8 cellular contexts compared by ENCODE assay signal in the genomic region with DNA sequence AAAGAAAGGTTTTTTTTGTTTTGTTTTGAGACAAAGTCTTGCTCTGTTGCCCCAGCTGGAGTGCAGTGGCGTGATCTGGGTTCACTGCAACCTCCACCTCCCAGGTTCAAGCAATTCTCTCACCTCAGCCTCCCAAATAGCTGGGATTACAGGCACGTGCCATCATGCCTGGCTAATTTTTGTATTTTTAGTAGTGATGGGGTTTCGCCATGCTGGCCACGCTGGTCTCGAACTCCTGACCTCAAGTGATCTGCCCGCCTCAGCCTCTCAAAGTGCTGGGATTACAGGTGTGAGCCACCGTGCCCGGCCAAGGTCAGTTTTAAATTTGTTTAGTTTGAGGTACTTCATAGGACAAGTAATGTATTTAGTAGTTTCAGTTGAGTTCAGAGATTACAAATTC. TPM values are rescaled to one million over a fixed set of nuclear protein-coding genes. Genes with fewer than 3 reads are reported as not detected.
DNase-seq lines count a peak whose midpoint lies in the region; ATAC-seq and TF ChIP-seq lines count a peak whose summit lies in the region.
"Not testable (repeated sequence)": the region's sequence is repeated elsewhere in the genome, so short reads cannot be mapped to it uniquely, and the experiment has no call there.

No MANE protein-coding gene starts in this region.

- H3K27ac ChIP-seq in GM23248 (peak overlapping the region; percentile 81), heart right ventricle (peak overlapping the region in 6 of 10 donors; percentile 18 to 71 (median 45)), smooth muscle cell (ENCODE audit: low read depth) (peak overlapping the region; percentile 80), upper lobe of left lung (peak overlapping the region in 3 of 4 donors; percentile 12 to 68 (median 54))
- H3K27ac ChIP-seq in naive thymus-derived CD4-positive, alpha-beta T cell (ENCODE audit: low read depth, low read length) = not testable (repeated sequence)

- H3K9ac ChIP-seq in GM23248; smooth muscle cell (ENCODE audit: low read depth): not testable (repeated sequence)

- H2AFZ ChIP-seq in GM23248; smooth muscle cell (ENCODE audit: low read depth): not testable (repeated sequence)

- not testable (repeated sequence) for H3K4me3 ChIP-seq in GM23248; heart right ventricle; naive thymus-derived CD4-positive, alpha-beta T cell (ENCODE audit: low read length); smooth muscle cell; upper lobe of left lung

- not testable (repeated sequence) for H3K36me3 Mint-ChIP-seq in T-helper 17 cell (ENCODE audit: low read depth); chondrocyte (ENCODE audit: low read depth)
- peaks cover 35% of the 10 kb centered on the region for H3K36me3 Mint-ChIP-seq in activated T-helper 1 cell treated with anti-CD3 and anti-CD28 coated beads, Interleukin-12 subunit alpha, Interleukin-12 subunit beta, Interleukin-2, Interleukin-4 antibody, amounts not matched to agents 30 ng/mL and 10 ng/mL and 1 ng/mL, durations not matched to agents 14 hours and 24 hours and 36 hours (ENCODE audit: low read depth)
- H3K36me3 Mint-ChIP-seq in naive thymus-derived CD4-positive, alpha-beta T cell = peaks cover 5 to 23% (median 19%) of the 10 kb centered on the region in 5 donors

- WGBS in GM23248 (ENCODE audit: low coverage in 1 of 2, low lambda C conversion rate in 2 of 2, missing lambda C conversion rate in 2 of 2), 2 experiments = 88 to 89% methylated on average over 8 of the region's 8 CpGs
- 87 to 88% methylated on average over 8 of the region's 8 CpGs for WGBS in heart right ventricle, 2 donors
- 90% methylated on average over 8 of the region's 8 CpGs for WGBS in smooth muscle cell (ENCODE audit: low lambda C conversion rate)
- WGBS in upper lobe of left lung, 2 donors = 76 to 88% methylated on average over 8 of the region's 8 CpGs

- H3F3A ChIP-seq in GM23248 (ENCODE audit: insufficient read depth) = peaks cover 71% of the 10 kb centered on the region
- H3F3A ChIP-seq in smooth muscle cell (ENCODE audit: low read depth) = peaks cover 32% of the 10 kb centered on the region

- not testable (repeated sequence) for H3K4me2 ChIP-seq in GM23248 (ENCODE audit: unreplicated experiment); smooth muscle cell

- not testable (repeated sequence) for H3K79me2 ChIP-seq in GM23248 (ENCODE audit: insufficient read depth); smooth muscle cell (ENCODE audit: low read depth)

- H3K36me3 ChIP-seq in GM23248 (ENCODE audit: low read depth); naive thymus-derived CD4-positive, alpha-beta T cell (ENCODE audit: control insufficient read depth in 2 of 3, insufficient read depth in 3 of 3, low read length in 3 of 3); smooth muscle cell (ENCODE audit: low read depth); upper lobe of left lung: not testable (repeated sequence)
- peaks cover 0 to 58% (median 0%) of the 10 kb centered on the region in 9 donors for H3K36me3 ChIP-seq in heart right ventricle

- H3K4me1 Mint-ChIP-seq in T-helper 17 cell (peaks cover 58% of the 10 kb centered on the region), chondrocyte (ENCODE audit: low read depth) (peaks cover 90% of the 10 kb centered on the region)
- H3K4me1 Mint-ChIP-seq in activated T-helper 1 cell treated with anti-CD3 and anti-CD28 coated beads, Interleukin-12 subunit alpha, Interleukin-12 subunit beta, Interleukin-2, Interleukin-4 antibody, amounts not matched to agents 30 ng/mL and 10 ng/mL and 1 ng/mL, durations not matched to agents 14 hours and 24 hours and 36 hours (ENCODE audit: low read depth) = peaks cover 86% of the 10 kb centered on the region
- peaks cover 62 to 96% (median 91%) of the 10 kb centered on the region in 7 donors for H3K4me1 Mint-ChIP-seq in naive thymus-derived CD4-positive, alpha-beta T cell

- not testable (repeated sequence) for TF ChIP-seq CTCF in chondrocyte (IDR thresholded peaks at IDR 0.05); heart right ventricle (IDR thresholded peaks at IDR 0.05); smooth muscle cell (IDR thresholded peaks at IDR 0.05; ENCODE audit: borderline replicate concordance, insufficient read depth, poor library complexity, severe bottlenecking); upper lobe of left lung (IDR thresholded peaks at IDR 0.05)

- not testable (repeated sequence) for TF ChIP-seq POLR2A in upper lobe of left lung (IDR thresholded peaks at IDR 0.05)

- H3K27me3 ChIP-seq in GM23248 (replicated peaks; ENCODE audit: insufficient read depth); heart right ventricle; naive thymus-derived CD4-positive, alpha-beta T cell (ENCODE audit: control insufficient read depth in 2 of 2, insufficient read depth in 2 of 2, low read length in 2 of 2); smooth muscle cell (ENCODE audit: low read depth); upper lobe of left lung: not testable (repeated sequence)

- peak overlapping the region; percentile 76 for H3K27ac Mint-ChIP-seq in T-helper 17 cell
- peak overlapping the region; percentile 45 for H3K27ac Mint-ChIP-seq in activated T-helper 1 cell treated with anti-CD3 and anti-CD28 coated beads, Interleukin-12 subunit alpha, Interleukin-12 subunit beta, Interleukin-2, Interleukin-4 antibody, amounts not matched to agents 30 ng/mL and 10 ng/mL and 1 ng/mL, durations not matched to agents 14 hours and 24 hours and 36 hours
- peak overlapping the region; percentile 45 for H3K27ac Mint-ChIP-seq in chondrocyte (ENCODE audit: unreplicated experiment)
- H3K27ac Mint-ChIP-seq in naive thymus-derived CD4-positive, alpha-beta T cell = peak overlapping the region; percentile 52 to 84 (median 58)

- not testable (repeated sequence) for H3K27me3 Mint-ChIP-seq in T-helper 17 cell; activated T-helper 1 cell treated with anti-CD3 and anti-CD28 coated beads, Interleukin-12 subunit alpha, Interleukin-12 subunit beta, Interleukin-2, Interleukin-4 antibody, amounts not matched to agents 30 ng/mL and 10 ng/mL and 1 ng/mL, durations not matched to agents 14 hours and 24 hours and 36 hours (ENCODE audit: insufficient read depth); chondrocyte (ENCODE audit: low read depth); naive thymus-derived CD4-positive, alpha-beta T cell

- not testable (repeated sequence) for H3K9me3 Mint-ChIP-seq in activated T-helper 1 cell treated with anti-CD3 and anti-CD28 coated beads, Interleukin-12 subunit alpha, Interleukin-12 subunit beta, Interleukin-2, Interleukin-4 antibody, amounts not matched to agents 30 ng/mL and 10 ng/mL and 1 ng/mL, durations not matched to agents 14 hours and 24 hours and 36 hours; chondrocyte (ENCODE audit: low read depth); naive thymus-derived CD4-positive, alpha-beta T cell

- H4K20me1 ChIP-seq in GM23248 (ENCODE audit: insufficient read depth) = peaks cover 37% of the 10 kb centered on the region; the same call in 1 of the 2 replicates
- H4K20me1 ChIP-seq in smooth muscle cell (ENCODE audit: low read depth) = not testable (repeated sequence)

- in situ Hi-C loops in GM23248 (cut with MboI) = not testable (repeated sequence)

- H3K9me2 ChIP-seq in GM23248 (ENCODE audit: insufficient read depth) = not testable (repeated sequence)

- not testable (repeated sequence) for TF ChIP-seq EP300 in upper lobe of left lung (IDR thresholded peaks at IDR 0.05)

- not testable (repeated sequence) for ATAC-seq in T-helper 17 cell; heart right ventricle; naive thymus-derived CD4-positive, alpha-beta T cell; upper lobe of left lung (ENCODE audit: low FRiP score in 2 of 2)

- POLR2A ChIA-PET in naive thymus-derived CD4-positive, alpha-beta T cell (lab: Charles Lee) = interaction anchor here (0.6 to 15.5 kb wide), 4 partner anchors 9 to 46 kb away, joined by 3 to 639 read pairs (median 4); no protein-coding TSS in a partner anchor

- H3K4me3 Mint-ChIP-seq in T-helper 17 cell (peak overlapping the region; percentile 31), chondrocyte (ENCODE audit: unreplicated experiment) (peak overlapping the region; percentile 6)
- H3K4me3 Mint-ChIP-seq in activated T-helper 1 cell treated with anti-CD3 and anti-CD28 coated beads, Interleukin-12 subunit alpha, Interleukin-12 subunit beta, Interleukin-2, Interleukin-4 antibody, amounts not matched to agents 30 ng/mL and 10 ng/mL and 1 ng/mL, durations not matched to agents 14 hours and 24 hours and 36 hours = not testable (repeated sequence)
- peak overlapping the region in 9 of 10 donors; percentile 19 to 96 (median 61) for H3K4me3 Mint-ChIP-seq in naive thymus-derived CD4-positive, alpha-beta T cell

- peaks cover 77% of the 10 kb centered on the region for H3K4me1 ChIP-seq in GM23248 (ENCODE audit: insufficient read depth)
- peaks cover 26 to 99% (median 97%) of the 10 kb centered on the region in 9 donors for H3K4me1 ChIP-seq in heart right ventricle
- peaks cover 62 to 78% of the 10 kb centered on the region in 2 donors for H3K4me1 ChIP-seq in naive thymus-derived CD4-positive, alpha-beta T cell (ENCODE audit: control insufficient read depth in 2 of 2, insufficient read depth in 2 of 2, low read length in 2 of 2)
- H3K4me1 ChIP-seq in smooth muscle cell (ENCODE audit: low read depth) = peaks cover 20% of the 10 kb centered on the region
- H3K4me1 ChIP-seq in upper lobe of left lung = peaks cover 76 to 100% (median 89%) of the 10 kb centered on the region in 4 donors

- CTCF ChIA-PET in naive thymus-derived CD4-positive, alpha-beta T cell (lab: Charles Lee) = interaction anchor here (1.6 kb wide), 1 partner anchor 11 kb away, joined by 5 read pairs; no protein-coding TSS in a partner anchor

- not testable (repeated sequence) for H3K9me3 ChIP-seq in GM23248 (ENCODE audit: low read depth); T-helper 17 cell (ENCODE audit: control insufficient read depth, low read length, poor library complexity, severe bottlenecking); heart right ventricle; naive thymus-derived CD4-positive, alpha-beta T cell (ENCODE audit: control insufficient read depth in 2 of 3, low read length in 3 of 3); smooth muscle cell (replicated peaks; ENCODE audit: low read depth); upper lobe of left lung

- intact Hi-C loops in activated T-helper 1 cell treated with anti-CD3 and anti-CD28 coated beads, Interleukin-12 subunit alpha, Interleukin-12 subunit beta, Interleukin-2, Interleukin-4 antibody, amounts not matched to agents 30 ng/mL and 10 ng/mL and 1 ng/mL, durations not matched to agents 14 hours and 24 hours and 36 hours (cut with micrococcal nuclease); heart right ventricle (cut with DNase I); naive thymus-derived CD4-positive, alpha-beta T cell (cut with micrococcal nuclease): not testable (repeated sequence)

- not testable (repeated sequence) for DNase-seq in GM23248; T-helper 17 cell; activated T-helper 1 cell treated with anti-CD3 and anti-CD28 coated beads, Interleukin-12 subunit alpha, Interleukin-12 subunit beta, Interleukin-2, Interleukin-4 antibody, amounts not matched to agents 30 ng/mL and 10 ng/mL and 1 ng/mL, durations not matched to agents 14 hours and 24 hours and 36 hours (ENCODE audit: low spot score); chondrocyte (ENCODE audit: low spot score); heart right ventricle; naive thymus-derived CD4-positive, alpha-beta T cell; smooth muscle cell (lab: John Stamatoyannopoulos, UW; ENCODE audit: unreplicated experiment); upper lobe of left lung

RNA-seq across cellular contexts. Expression of a gene that starts 9.0 kb away (rescaled TPM):
- total RNA-seq in GM23248 (2014; rRNA removed; shearing (Covaris generic)) = 29.1 and 30.7 TPM in 2 replicates
- polyA plus RNA-seq in GM23248 (2016; fragmentation: Nextera tagmentation; extraction: Ambion mirVana) (63.2 and 63.5 TPM in 2 replicates), heart right ventricle (10 to 100 TPM in 1 of 2 donors, 1 to 10 TPM in 1; 9.4 to 25.2 TPM), smooth muscle cell (88.1 and 106 TPM in 2 replicates)
- total RNA-seq in T-helper 17 cell (100 to 1,000 TPM; 285 to 301 TPM), chondrocyte (59.6 to 63.1 TPM (median 59.9 TPM) in 3 replicates), heart right ventricle (10 to 100 TPM; 41.1 to 53.3 (median 47.5) TPM), smooth muscle cell (64.4 and 77.3 TPM in 2 replicates), upper lobe of left lung (100 to 1,000 TPM in 3 of 6 donors, 10 to 100 TPM in 3; 77.3 to 182 (median 105) TPM)
- 114 and 130 TPM in 2 replicates for total RNA-seq in activated T-helper 1 cell treated with anti-CD3 and anti-CD28 coated beads, Interleukin-12 subunit alpha, Interleukin-12 subunit beta, Interleukin-2, Interleukin-4 antibody, amounts not matched to agents 30 ng/mL and 10 ng/mL and 1 ng/mL, durations not matched to agents 14 hours and 24 hours and 36 hours
- total RNA-seq in naive thymus-derived CD4-positive, alpha-beta T cell = 100 to 1,000 TPM; 129 to 221 (median 186) TPM
- 100 to 1,000 TPM; 195 to 221 TPM for polyA plus RNA-seq in naive thymus-derived CD4-positive, alpha-beta T cell
